ENCODE assay signal across 1 cellular context in genomic region chr19:55580628-55581144, GRCh38.
TF ChIP-seq lines count a peak whose summit lies in the region.

TSS of gene ZNF579 (minus strand) at chr19:55580848. CDS start at chr19:55579639, 1,209 bp downstream.

TF ChIP-seq in HepG2, 621 proteins besides CTCF, POLR2A, EP300 and RAD21 (continued from another document and continues in another):
- TF ChIP-seq, protein P1, sequence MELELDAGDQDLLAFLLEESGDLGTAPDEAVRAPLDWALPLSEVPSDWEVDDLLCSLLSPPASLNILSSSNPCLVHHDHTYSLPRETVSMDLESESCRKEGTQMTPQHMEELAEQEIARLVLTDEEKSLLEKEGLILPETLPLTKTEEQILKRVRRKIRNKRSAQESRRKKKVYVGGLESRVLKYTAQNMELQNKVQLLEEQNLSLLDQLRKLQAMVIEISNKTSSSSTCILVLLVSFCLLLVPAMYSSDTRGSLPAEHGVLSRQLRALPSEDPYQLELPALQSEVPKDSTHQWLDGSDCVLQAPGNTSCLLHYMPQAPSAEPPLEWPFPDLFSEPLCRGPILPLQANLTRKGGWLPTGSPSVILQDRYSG (CRISPR knock-in tag; IDR thresholded peaks at IDR 0.05) = no peak
- TF ChIP-seq ZNF776 (CRISPR knock-in tag; IDR thresholded peaks at IDR 0.05) = no peak
- TF ChIP-seq, protein P2, sequence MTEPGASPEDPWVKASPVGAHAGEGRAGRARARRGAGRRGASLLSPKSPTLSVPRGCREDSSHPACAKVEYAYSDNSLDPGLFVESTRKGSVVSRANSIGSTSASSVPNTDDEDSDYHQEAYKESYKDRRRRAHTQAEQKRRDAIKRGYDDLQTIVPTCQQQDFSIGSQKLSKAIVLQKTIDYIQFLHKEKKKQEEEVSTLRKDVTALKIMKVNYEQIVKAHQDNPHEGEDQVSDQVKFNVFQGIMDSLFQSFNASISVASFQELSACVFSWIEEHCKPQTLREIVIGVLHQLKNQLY (CRISPR knock-in tag; IDR thresholded peaks at IDR 0.05) = no peak
- no peak for TF ChIP-seq JUND (CRISPR knock-in tag; IDR thresholded peaks at IDR 0.05)
- no peak; the same call in 1 of the 2 replicates for TF ChIP-seq NFKB2 (CRISPR knock-in tag; IDR thresholded peaks at IDR 0.05; ENCODE audit: borderline replicate concordance)
- peak; percentile 48; the same call in 1 of the 2 replicates for TF ChIP-seq HCFC1 (IDR thresholded peaks at IDR 0.05; ENCODE audit: low read depth, low read length)
- no peak for TF ChIP-seq ZNF883 (CRISPR knock-in tag; IDR thresholded peaks at IDR 0.05; ENCODE audit: not compliant biosample characterization)
- TF ChIP-seq ZMYM3 (CRISPR knock-in tag; IDR thresholded peaks at IDR 0.05) = peak; percentile 66; the same call in 1 of the 2 replicates
- no peak; the same call in 1 of the 2 replicates for TF ChIP-seq ZNF782 (CRISPR knock-in tag; IDR thresholded peaks at IDR 0.05; ENCODE audit: borderline replicate concordance)
- TF ChIP-seq KDM5B (CRISPR knock-in tag; IDR thresholded peaks at IDR 0.05; ENCODE audit: borderline replicate concordance) = peak; percentile 45; the same call in 1 of the 2 replicates
- TF ChIP-seq TAF15 (IDR thresholded peaks at IDR 0.05; ENCODE audit: low read depth, low read length, poor library complexity, severe bottlenecking) = no peak
- TF ChIP-seq, protein P3, sequence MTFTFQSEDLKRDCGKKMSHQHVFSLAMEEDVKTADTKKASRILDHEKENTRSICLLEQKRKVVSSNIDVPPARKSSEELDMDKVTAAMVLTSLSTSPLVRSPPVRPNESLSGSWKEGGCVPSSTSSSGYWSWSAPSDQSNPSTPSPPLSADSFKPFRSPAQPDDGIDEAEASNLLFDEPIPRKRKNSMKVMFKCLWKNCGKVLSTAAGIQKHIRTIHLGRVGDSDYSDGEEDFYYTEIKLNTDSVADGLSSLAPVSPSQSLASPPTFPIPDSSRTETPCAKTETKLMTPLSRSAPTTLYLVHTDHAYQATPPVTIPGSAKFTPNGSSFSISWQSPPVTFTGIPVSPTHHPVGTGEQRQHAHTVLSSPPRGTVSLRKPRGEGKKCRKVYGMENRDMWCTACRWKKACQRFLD (CRISPR knock-in tag; IDR thresholded peaks at IDR 0.05; ENCODE audit: borderline replicate concordance) = peak; percentile 42; the same call in 1 of the 2 replicates
- peak; percentile 68; the same call in 1 of the 2 replicates for TF ChIP-seq ZNF24 (IDR thresholded peaks at IDR 0.05)
- no peak for TF ChIP-seq EZH2 (conservative IDR thresholded peaks at IDR 0.05; ENCODE audit: low read depth, low read length)
- TF ChIP-seq ZFY (CRISPR knock-in tag; IDR thresholded peaks at IDR 0.05) = peak; percentile 70
- no peak for TF ChIP-seq MEIS2 (CRISPR knock-in tag; IDR thresholded peaks at IDR 0.05)
- no peak for TF ChIP-seq ZBTB38 (CRISPR knock-in tag; IDR thresholded peaks at IDR 0.05)
- TF ChIP-seq TERF1 (CRISPR knock-in tag; IDR thresholded peaks at IDR 0.05) = no peak
- TF ChIP-seq, protein P4, sequence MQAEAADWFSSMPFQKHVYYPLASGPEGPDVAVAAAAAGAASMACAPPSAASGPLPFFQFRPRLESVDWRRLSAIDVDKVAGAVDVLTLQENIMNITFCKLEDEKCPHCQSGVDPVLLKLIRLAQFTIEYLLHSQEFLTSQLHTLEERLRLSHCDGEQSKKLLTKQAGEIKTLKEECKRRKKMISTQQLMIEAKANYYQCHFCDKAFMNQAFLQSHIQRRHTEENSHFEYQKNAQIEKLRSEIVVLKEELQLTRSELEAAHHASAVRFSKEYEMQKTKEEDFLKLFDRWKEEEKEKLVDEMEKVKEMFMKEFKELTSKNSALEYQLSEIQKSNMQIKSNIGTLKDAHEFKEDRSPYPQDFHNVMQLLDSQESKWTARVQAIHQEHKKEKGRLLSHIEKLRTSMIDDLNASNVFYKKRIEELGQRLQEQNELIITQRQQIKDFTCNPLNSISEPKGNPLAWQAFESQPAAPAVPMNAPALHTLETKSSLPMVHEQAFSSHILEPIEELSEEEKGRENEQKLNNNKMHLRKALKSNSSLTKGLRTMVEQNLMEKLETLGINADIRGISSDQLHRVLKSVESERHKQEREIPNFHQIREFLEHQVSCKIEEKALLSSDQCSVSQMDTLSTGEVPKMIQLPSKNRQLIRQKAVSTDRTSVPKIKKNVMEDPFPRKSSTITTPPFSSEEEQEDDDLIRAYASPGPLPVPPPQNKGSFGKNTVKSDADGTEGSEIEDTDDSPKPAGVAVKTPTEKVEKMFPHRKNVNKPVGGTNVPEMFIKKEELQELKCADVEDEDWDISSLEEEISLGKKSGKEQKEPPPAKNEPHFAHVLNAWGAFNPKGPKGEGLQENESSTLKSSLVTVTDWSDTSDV (CRISPR knock-in tag; IDR thresholded peaks at IDR 0.05) = no peak
- TF ChIP-seq, protein P5, sequence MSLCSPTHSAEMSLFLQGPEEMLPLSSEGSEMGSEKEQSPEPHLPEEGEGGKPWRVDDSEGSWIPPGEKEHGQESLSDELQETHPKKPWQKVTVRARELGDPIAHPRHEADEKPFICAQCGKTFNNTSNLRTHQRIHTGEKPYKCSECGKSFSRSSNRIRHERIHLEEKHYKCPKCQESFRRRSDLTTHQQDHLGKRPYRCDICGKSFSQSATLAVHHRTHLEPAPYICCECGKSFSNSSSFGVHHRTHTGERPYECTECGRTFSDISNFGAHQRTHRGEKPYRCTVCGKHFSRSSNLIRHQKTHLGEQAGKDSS (CRISPR knock-in tag; IDR thresholded peaks at IDR 0.05; ENCODE audit: borderline replicate concordance, low read depth) = no peak
- no peak for TF ChIP-seq FOSL1 (CRISPR knock-in tag; IDR thresholded peaks at IDR 0.05; ENCODE audit: borderline replicate concordance)
- TF ChIP-seq ZNF564 (CRISPR knock-in tag; IDR thresholded peaks at IDR 0.05) = 0 out of 2 replicates have a peak, but pooled peaks have one; percentile 35
- TF ChIP-seq NCOA2 (CRISPR knock-in tag; IDR thresholded peaks at IDR 0.05) = no peak
- TF ChIP-seq STAT5B (CRISPR knock-in tag; IDR thresholded peaks at IDR 0.05) = no peak
- TF ChIP-seq ETS1 (CRISPR knock-in tag; IDR thresholded peaks at IDR 0.05) = 0 out of 2 replicates have a peak, but pooled peaks have one; percentile 34
- peak; percentile 56; the same call in 1 of the 2 replicates for TF ChIP-seq MIER3 (CRISPR knock-in tag; IDR thresholded peaks at IDR 0.05; ENCODE audit: borderline replicate concordance)
- 0 out of 2 replicates have a peak, but pooled peaks have one; percentile 45 for TF ChIP-seq ZNF354B (CRISPR knock-in tag; IDR thresholded peaks at IDR 0.05)
- TF ChIP-seq ZNF121 (CRISPR knock-in tag; IDR thresholded peaks at IDR 0.05) = peak; percentile 47; the same call in 1 of the 2 replicates
- peak; percentile 62 for TF ChIP-seq ASH2L (IDR thresholded peaks at IDR 0.05; ENCODE audit: insufficient read length, low read depth, low read length)
- TF ChIP-seq HNRNPH1 (optimal IDR thresholded peaks at IDR 0.05; ENCODE audit: low read depth, low read length) = no peak
- TF ChIP-seq KLF12 (CRISPR knock-in tag; IDR thresholded peaks at IDR 0.05; ENCODE audit: borderline replicate concordance) = 0 out of 2 replicates have a peak, but pooled peaks have one; percentile 15
- no peak for TF ChIP-seq GPN1 (CRISPR knock-in tag; IDR thresholded peaks at IDR 0.05; ENCODE audit: borderline replicate concordance)
- peak; percentile 87 for TF ChIP-seq ELF1 (CRISPR knock-in tag; IDR thresholded peaks at IDR 0.05)
- TF ChIP-seq ZFP1 (CRISPR knock-in tag; IDR thresholded peaks at IDR 0.05) = no peak
- no peak for TF ChIP-seq ZFP36 (IDR thresholded peaks at IDR 0.05; ENCODE audit: borderline replicate concordance, low read depth, low read length, partially characterized antibody)
- TF ChIP-seq NKX3-1 (CRISPR knock-in tag; IDR thresholded peaks at IDR 0.05) = no peak
- TF ChIP-seq ZNF841 (CRISPR knock-in tag; IDR thresholded peaks at IDR 0.05; ENCODE audit: borderline replicate concordance) = no peak
- TF ChIP-seq ZNF770 (CRISPR knock-in tag; IDR thresholded peaks at IDR 0.05) = peak; percentile 46
- TF ChIP-seq PHF20 (CRISPR knock-in tag; IDR thresholded peaks at IDR 0.05) = peak; percentile 92
- TF ChIP-seq, protein P6, sequence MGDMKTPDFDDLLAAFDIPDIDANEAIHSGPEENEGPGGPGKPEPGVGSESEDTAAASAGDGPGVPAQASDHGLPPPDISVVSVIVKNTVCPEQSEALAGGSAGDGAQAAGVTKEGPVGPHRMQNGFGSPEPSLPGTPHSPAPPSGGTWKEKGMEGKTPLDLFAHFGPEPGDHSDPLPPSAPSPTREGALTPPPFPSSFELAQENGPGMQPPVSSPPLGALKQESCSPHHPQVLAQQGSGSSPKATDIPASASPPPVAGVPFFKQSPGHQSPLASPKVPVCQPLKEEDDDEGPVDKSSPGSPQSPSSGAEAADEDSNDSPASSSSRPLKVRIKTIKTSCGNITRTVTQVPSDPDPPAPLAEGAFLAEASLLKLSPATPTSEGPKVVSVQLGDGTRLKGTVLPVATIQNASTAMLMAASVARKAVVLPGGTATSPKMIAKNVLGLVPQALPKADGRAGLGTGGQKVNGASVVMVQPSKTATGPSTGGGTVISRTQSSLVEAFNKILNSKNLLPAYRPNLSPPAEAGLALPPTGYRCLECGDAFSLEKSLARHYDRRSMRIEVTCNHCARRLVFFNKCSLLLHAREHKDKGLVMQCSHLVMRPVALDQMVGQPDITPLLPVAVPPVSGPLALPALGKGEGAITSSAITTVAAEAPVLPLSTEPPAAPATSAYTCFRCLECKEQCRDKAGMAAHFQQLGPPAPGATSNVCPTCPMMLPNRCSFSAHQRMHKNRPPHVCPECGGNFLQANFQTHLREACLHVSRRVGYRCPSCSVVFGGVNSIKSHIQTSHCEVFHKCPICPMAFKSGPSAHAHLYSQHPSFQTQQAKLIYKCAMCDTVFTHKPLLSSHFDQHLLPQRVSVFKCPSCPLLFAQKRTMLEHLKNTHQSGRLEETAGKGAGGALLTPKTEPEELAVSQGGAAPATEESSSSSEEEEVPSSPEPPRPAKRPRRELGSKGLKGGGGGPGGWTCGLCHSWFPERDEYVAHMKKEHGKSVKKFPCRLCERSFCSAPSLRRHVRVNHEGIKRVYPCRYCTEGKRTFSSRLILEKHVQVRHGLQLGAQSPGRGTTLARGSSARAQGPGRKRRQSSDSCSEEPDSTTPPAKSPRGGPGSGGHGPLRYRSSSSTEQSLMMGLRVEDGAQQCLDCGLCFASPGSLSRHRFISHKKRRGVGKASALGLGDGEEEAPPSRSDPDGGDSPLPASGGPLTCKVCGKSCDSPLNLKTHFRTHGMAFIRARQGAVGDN (CRISPR knock-in tag; IDR thresholded peaks at IDR 0.05) = peak; percentile 65
- TF ChIP-seq POGZ (CRISPR knock-in tag; IDR thresholded peaks at IDR 0.05) = peak; percentile 34; the same call in 1 of the 2 replicates
- TF ChIP-seq ZNF746 (CRISPR knock-in tag; IDR thresholded peaks at IDR 0.05) = peak; percentile 70
- 0 out of 2 replicates have a peak, but pooled peaks have one; percentile 55 for TF ChIP-seq ZNF343 (CRISPR knock-in tag; IDR thresholded peaks at IDR 0.05)
- TF ChIP-seq ZNF629 (CRISPR knock-in tag; conservative IDR thresholded peaks at IDR 0.05) = 0 out of 2 replicates have a peak, but pooled peaks have one; percentile 12
- 0 out of 2 replicates have a peak, but pooled peaks have one; percentile 27 for TF ChIP-seq ZSCAN30 (CRISPR knock-in tag; IDR thresholded peaks at IDR 0.05)
- TF ChIP-seq U2AF1 (optimal IDR thresholded peaks at IDR 0.05; ENCODE audit: low read depth, low read length) = no peak
- TF ChIP-seq, protein P7, sequence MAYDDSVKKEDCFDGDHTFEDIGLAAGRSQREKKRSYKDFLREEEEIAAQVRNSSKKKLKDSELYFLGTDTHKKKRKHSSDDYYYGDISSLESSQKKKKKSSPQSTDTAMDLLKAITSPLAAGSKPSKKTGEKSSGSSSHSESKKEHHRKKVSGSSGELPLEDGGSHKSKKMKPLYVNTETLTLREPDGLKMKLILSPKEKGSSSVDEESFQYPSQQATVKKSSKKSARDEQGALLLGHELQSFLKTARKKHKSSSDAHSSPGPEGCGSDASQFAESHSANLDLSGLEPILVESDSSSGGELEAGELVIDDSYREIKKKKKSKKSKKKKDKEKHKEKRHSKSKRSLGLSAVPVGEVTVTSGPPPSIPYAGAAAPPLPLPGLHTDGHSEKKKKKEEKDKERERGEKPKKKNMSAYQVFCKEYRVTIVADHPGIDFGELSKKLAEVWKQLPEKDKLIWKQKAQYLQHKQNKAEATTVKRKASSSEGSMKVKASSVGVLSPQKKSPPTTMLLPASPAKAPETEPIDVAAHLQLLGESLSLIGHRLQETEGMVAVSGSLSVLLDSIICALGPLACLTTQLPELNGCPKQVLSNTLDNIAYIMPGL (CRISPR knock-in tag; IDR thresholded peaks at IDR 0.05; ENCODE audit: borderline replicate concordance in 1 of 2, low read depth in 1 of 2) = peak; percentile 20 to 78; a peak in 2 of 4 replicates
